10 cellular contexts compared by ENCODE assay signal in genomic region chr3:120773932-120774331, GRCh38. TPM values are rescaled to one million over a fixed set of nuclear protein-coding genes. Genes with fewer than 3 reads are reported as not detected.
A peak's percentile ranks its signal among the peaks of the same experiment; 100 is the strongest.
DNase-seq lines count a peak whose midpoint lies in the region; ATAC-seq and TF ChIP-seq lines count a peak whose summit lies in the region.
"Had no signal": no experiment of that assay in that cellular context is flagged by ENCODE, and none has a peak within 500 bp of the region (broad histone marks: within the 10 kb centered on the region; RNA-seq: fewer than 3 reads in every experiment).

No MANE protein-coding gene starts in this region.

- H3K9ac ChIP-seq in SK-N-SH, result no peak overlapping the region

- no peak overlapping the region for H3K4me2 ChIP-seq in SK-N-SH

- H3K9me3 ChIP-seq in SK-N-SH, result no peaks in the 10 kb centered on the region

- H3K27me3 Mint-ChIP-seq in activated T-cell treated with anti-CD3 and anti-CD28 coated beads, Interleukin-2, amount 50 U/mL, for 4 hours (ENCODE audit: low read depth), result no peaks in the 10 kb centered on the region
- no peaks in the 10 kb centered on the region for H3K27me3 Mint-ChIP-seq in activated T-cell treated with anti-CD3 and anti-CD28 coated beads, Interleukin-2, amount 50 U/mL, for 24 hours

- TF ChIP-seq EP300 in SK-N-SH (IDR thresholded peaks at IDR 0.05; ENCODE audit: borderline replicate concordance in 1 of 2, low read depth in 1 of 2, low read length in 1 of 2), result no peak

- no peak for DNase-seq in activated T-cell treated with anti-CD3 and anti-CD28 coated beads, Interleukin-2, amount 50 U/mL, for 4 hours
- no peak for DNase-seq in activated T-cell treated with anti-CD3 and anti-CD28 coated beads, Interleukin-2, amount 50 U/mL, for 24 hours
- no peak for DNase-seq in SK-N-SH
- no peak for DNase-seq in stimulated activated naive CD8-positive, alpha-beta T cell treated with anti-CD3 and anti-CD28 coated beads, Interleukin-15, Interleukin-2, amounts not matched to agents 100 U/mL and 50 U/mL, for 24 hours
- DNase-seq in ureter (ENCODE audit: low spot score), result no peak
- DNase-seq: amygdala, NCI-H524 had no signal

- no peaks in the 10 kb centered on the region for H3K9me2 ChIP-seq in SK-N-SH

- TF ChIP-seq CTCF in SK-N-SH (IDR thresholded peaks at IDR 0.05), result no peak

- peaks cover 20% of the 10 kb centered on the region; the same call in 1 of the 2 replicates for H3K79me2 ChIP-seq in SK-N-SH (ENCODE audit: insufficient read depth)

- H3K4me1 Mint-ChIP-seq in activated T-cell treated with anti-CD3 and anti-CD28 coated beads, Interleukin-2, amount 50 U/mL, for 4 hours (ENCODE audit: low read depth), result peaks cover 7% of the 10 kb centered on the region
- peaks cover 16% of the 10 kb centered on the region for H3K4me1 Mint-ChIP-seq in activated T-cell treated with anti-CD3 and anti-CD28 coated beads, Interleukin-2, amount 50 U/mL, for 24 hours (ENCODE audit: low read depth)

- peaks cover 31 to 56% of the 10 kb centered on the region in 2 experiments for H3K36me3 ChIP-seq in SK-N-SH (replicated peaks in 1 of 2; ENCODE audit: control insufficient read depth in 1 of 2, insufficient read depth in 2 of 2, low read length in 1 of 2)

- peak; percentile 77 to 85 for ATAC-seq in activated T-cell treated with anti-CD3 and anti-CD28 coated beads, Interleukin-2, amount 50 U/mL, for 4 hours
- ATAC-seq in HG02938 (IDR thresholded peaks at IDR 0.05; ENCODE audit: unreplicated experiment) (peak; percentile 88), HG03521 (IDR thresholded peaks at IDR 0.05; ENCODE audit: unreplicated experiment) (no peak), HG03280 (IDR thresholded peaks at IDR 0.05; ENCODE audit: unreplicated experiment) (no peak)
- peak; percentile 93 for ATAC-seq in stimulated activated naive CD8-positive, alpha-beta T cell treated with anti-CD3 and anti-CD28 coated beads, Interleukin-15, Interleukin-2, amounts not matched to agents 100 U/mL and 50 U/mL, for 24 hours

- peak overlapping the region in 1 of 2 experiments; percentile 19; a peak in 2 of 4 replicates for H3K27ac ChIP-seq in SK-N-SH (ENCODE audit: low read depth in 2 of 2, low read length in 1 of 2)

- peaks cover 6% of the 10 kb centered on the region for H3F3A ChIP-seq in SK-N-SH (replicated peaks; ENCODE audit: insufficient read depth)

- H3K36me3 Mint-ChIP-seq in activated T-cell treated with anti-CD3 and anti-CD28 coated beads, Interleukin-2, amount 50 U/mL, for 4 hours (ENCODE audit: insufficient read depth), result peaks cover 15% of the 10 kb centered on the region
- H3K36me3 Mint-ChIP-seq in activated T-cell treated with anti-CD3 and anti-CD28 coated beads, Interleukin-2, amount 50 U/mL, for 24 hours (ENCODE audit: low read depth), result peaks cover 39% of the 10 kb centered on the region

- POLR2A ChIA-PET in SK-N-SH (lab: Yijun Ruan, JAX), result interaction anchor here (0.5 kb wide), 1 partner anchor 384 kb away, joined by 3 read pairs; no protein-coding TSS in a partner anchor

- no peaks in the 10 kb centered on the region for H3K27me3 ChIP-seq in SK-N-SH (ENCODE audit: insufficient read depth)

- H3K4me3 ChIP-seq in SK-N-SH (ENCODE audit: low read depth in 2 of 2, low read length in 1 of 2), result no peak overlapping the region

- peaks cover 0 to 6% of the 10 kb centered on the region in 2 experiments; a peak in 2 of 4 replicates for H3K4me1 ChIP-seq in SK-N-SH (ENCODE audit: control insufficient read depth in 1 of 2, insufficient read depth in 2 of 2, low read depth in 1 of 2, low read length in 1 of 2)

- H2AFZ ChIP-seq in SK-N-SH (ENCODE audit: low read depth), result no peak overlapping the region

- CTCF ChIA-PET in SK-N-SH (lab: Yijun Ruan, JAX), result interaction anchor here (1.1 to 3.1 kb wide), 3 partner anchors 21 to 215 kb away, joined by 3 to 18 read pairs (median 3); no protein-coding TSS in a partner anchor

- no peak overlapping the region for H3K4me3 Mint-ChIP-seq in activated T-cell treated with anti-CD3 and anti-CD28 coated beads, Interleukin-2, amount 50 U/mL, for 4 hours
- no peak overlapping the region for H3K4me3 Mint-ChIP-seq in activated T-cell treated with anti-CD3 and anti-CD28 coated beads, Interleukin-2, amount 50 U/mL, for 24 hours

- no peak overlapping the region for H3K27ac Mint-ChIP-seq in activated T-cell treated with anti-CD3 and anti-CD28 coated beads, Interleukin-2, amount 50 U/mL, for 24 hours

- TF ChIP-seq RAD21 in SK-N-SH (IDR thresholded peaks at IDR 0.05; ENCODE audit: low read length), result no peak

- no peaks in the 10 kb centered on the region for H4K20me1 ChIP-seq in SK-N-SH (ENCODE audit: insufficient read depth)

- H3K9me3 Mint-ChIP-seq in activated T-cell treated with anti-CD3 and anti-CD28 coated beads, Interleukin-2, amount 50 U/mL, for 4 hours, result no peaks in the 10 kb centered on the region
- H3K9me3 Mint-ChIP-seq in activated T-cell treated with anti-CD3 and anti-CD28 coated beads, Interleukin-2, amount 50 U/mL, for 24 hours, result no peaks in the 10 kb centered on the region

TF ChIP-seq in SK-N-SH, 30 proteins besides CTCF, POLR2A, EP300 and RAD21 (continues in another document):
- no peak for TF ChIP-seq TEAD4 (IDR thresholded peaks at IDR 0.05; ENCODE audit: borderline replicate concordance, insufficient read depth)
- TF ChIP-seq, protein P1, sequence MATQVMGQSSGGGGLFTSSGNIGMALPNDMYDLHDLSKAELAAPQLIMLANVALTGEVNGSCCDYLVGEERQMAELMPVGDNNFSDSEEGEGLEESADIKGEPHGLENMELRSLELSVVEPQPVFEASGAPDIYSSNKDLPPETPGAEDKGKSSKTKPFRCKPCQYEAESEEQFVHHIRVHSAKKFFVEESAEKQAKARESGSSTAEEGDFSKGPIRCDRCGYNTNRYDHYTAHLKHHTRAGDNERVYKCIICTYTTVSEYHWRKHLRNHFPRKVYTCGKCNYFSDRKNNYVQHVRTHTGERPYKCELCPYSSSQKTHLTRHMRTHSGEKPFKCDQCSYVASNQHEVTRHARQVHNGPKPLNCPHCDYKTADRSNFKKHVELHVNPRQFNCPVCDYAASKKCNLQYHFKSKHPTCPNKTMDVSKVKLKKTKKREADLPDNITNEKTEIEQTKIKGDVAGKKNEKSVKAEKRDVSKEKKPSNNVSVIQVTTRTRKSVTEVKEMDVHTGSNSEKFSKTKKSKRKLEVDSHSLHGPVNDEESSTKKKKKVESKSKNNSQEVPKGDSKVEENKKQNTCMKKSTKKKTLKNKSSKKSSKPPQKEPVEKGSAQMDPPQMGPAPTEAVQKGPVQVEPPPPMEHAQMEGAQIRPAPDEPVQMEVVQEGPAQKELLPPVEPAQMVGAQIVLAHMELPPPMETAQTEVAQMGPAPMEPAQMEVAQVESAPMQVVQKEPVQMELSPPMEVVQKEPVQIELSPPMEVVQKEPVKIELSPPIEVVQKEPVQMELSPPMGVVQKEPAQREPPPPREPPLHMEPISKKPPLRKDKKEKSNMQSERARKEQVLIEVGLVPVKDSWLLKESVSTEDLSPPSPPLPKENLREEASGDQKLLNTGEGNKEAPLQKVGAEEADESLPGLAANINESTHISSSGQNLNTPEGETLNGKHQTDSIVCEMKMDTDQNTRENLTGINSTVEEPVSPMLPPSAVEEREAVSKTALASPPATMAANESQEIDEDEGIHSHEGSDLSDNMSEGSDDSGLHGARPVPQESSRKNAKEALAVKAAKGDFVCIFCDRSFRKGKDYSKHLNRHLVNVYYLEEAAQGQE (IDR thresholded peaks at IDR 0.05; ENCODE audit: low read depth, low read length), result no peak
- no peak for TF ChIP-seq MXI1 (IDR thresholded peaks at IDR 0.05; ENCODE audit: low read depth, low read length)
- TF ChIP-seq, protein P2, sequence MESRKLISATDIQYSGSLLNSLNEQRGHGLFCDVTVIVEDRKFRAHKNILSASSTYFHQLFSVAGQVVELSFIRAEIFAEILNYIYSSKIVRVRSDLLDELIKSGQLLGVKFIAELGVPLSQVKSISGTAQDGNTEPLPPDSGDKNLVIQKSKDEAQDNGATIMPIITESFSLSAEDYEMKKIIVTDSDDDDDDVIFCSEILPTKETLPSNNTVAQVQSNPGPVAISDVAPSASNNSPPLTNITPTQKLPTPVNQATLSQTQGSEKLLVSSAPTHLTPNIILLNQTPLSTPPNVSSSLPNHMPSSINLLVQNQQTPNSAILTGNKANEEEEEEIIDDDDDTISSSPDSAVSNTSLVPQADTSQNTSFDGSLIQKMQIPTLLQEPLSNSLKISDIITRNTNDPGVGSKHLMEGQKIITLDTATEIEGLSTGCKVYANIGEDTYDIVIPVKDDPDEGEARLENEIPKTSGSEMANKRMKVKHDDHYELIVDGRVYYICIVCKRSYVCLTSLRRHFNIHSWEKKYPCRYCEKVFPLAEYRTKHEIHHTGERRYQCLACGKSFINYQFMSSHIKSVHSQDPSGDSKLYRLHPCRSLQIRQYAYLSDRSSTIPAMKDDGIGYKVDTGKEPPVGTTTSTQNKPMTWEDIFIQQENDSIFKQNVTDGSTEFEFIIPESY (IDR thresholded peaks at IDR 0.05; ENCODE audit: borderline replicate concordance, low read depth), result no peak
- TF ChIP-seq ELF1 (IDR thresholded peaks at IDR 0.05), result no peak
- no peak for TF ChIP-seq RCOR1 (IDR thresholded peaks at IDR 0.05; ENCODE audit: low read length)
- no peak for TF ChIP-seq NRF1 (IDR thresholded peaks at IDR 0.05; ENCODE audit: low read depth, low read length)
- peak; percentile 59; the same call in 1 of the 2 replicates for TF ChIP-seq FOSL2 (IDR thresholded peaks at IDR 0.05; ENCODE audit: borderline replicate concordance, low read depth)
- TF ChIP-seq SMC3 (IDR thresholded peaks at IDR 0.05; ENCODE audit: low read depth, low read length), result no peak
- peak; percentile 35; the same call in 1 of the 2 replicates for TF ChIP-seq PBX3 (IDR thresholded peaks at IDR 0.05)
- TF ChIP-seq JUND (IDR thresholded peaks at IDR 0.05), result peak; percentile 61

RNA-seq across cellular contexts. Expression of gene GTF2E1, which starts 31.4 kb away (rescaled TPM):
- total RNA-seq in activated T-cell treated with anti-CD3 and anti-CD28 coated beads, Interleukin-2, amount 50 U/mL, for 4 hours, result 10 to 100 TPM; 22.6 to 25.5 (median 24.9) TPM
- polyA plus RNA-seq in SK-N-SH (2012; rRNA removed), result 5.7 and 7.7 TPM in 2 replicates
- polyA plus RNA-seq in SK-N-SH (2012; cell fraction: cytosol; rRNA removed), result 8.9 and 9.1 TPM in 2 replicates
- 4.1 and 7.1 TPM in 2 replicates for polyA plus RNA-seq in SK-N-SH (2012; cell fraction: nucleus; rRNA removed)
- total RNA-seq in ureter, result 20.2 TPM

RNA-seq across cellular contexts. Expression of gene RABL3, which starts 31.6 kb away (rescaled TPM):
- 10 to 100 TPM; 30.8 to 39.8 (median 36.5) TPM for total RNA-seq in activated T-cell treated with anti-CD3 and anti-CD28 coated beads, Interleukin-2, amount 50 U/mL, for 4 hours
- polyA plus RNA-seq in SK-N-SH (2012; rRNA removed), result 2.2 and 3.5 TPM in 2 replicates
- polyA plus RNA-seq in SK-N-SH (2012; cell fraction: cytosol; rRNA removed), result 4.8 and 5.8 TPM in 2 replicates
- 1.4 and 3.5 TPM in 2 replicates for polyA plus RNA-seq in SK-N-SH (2012; cell fraction: nucleus; rRNA removed)
- 28.7 TPM for total RNA-seq in ureter

Comparison
In these comparisons a context has a peak if more than half of its experiments do, and no peak if none do; other contexts are left out.
1. ATAC-seq: peak in activated T-cell treated with anti-CD3 and anti-CD28 coated beads, Interleukin-2, amount 50 U/mL, for 4 hours (2 of 2), HG02938 (single experiment) and stimulated activated naive CD8-positive, alpha-beta T cell treated with anti-CD3 and anti-CD28 coated beads, Interleukin-15, Interleukin-2, amounts not matched to agents 100 U/mL and 50 U/mL, for 24 hours (single experiment); none in HG03521 (single experiment) and HG03280 (single experiment).